ENCODE assay signal across 8 cellular contexts in the genomic region with DNA sequence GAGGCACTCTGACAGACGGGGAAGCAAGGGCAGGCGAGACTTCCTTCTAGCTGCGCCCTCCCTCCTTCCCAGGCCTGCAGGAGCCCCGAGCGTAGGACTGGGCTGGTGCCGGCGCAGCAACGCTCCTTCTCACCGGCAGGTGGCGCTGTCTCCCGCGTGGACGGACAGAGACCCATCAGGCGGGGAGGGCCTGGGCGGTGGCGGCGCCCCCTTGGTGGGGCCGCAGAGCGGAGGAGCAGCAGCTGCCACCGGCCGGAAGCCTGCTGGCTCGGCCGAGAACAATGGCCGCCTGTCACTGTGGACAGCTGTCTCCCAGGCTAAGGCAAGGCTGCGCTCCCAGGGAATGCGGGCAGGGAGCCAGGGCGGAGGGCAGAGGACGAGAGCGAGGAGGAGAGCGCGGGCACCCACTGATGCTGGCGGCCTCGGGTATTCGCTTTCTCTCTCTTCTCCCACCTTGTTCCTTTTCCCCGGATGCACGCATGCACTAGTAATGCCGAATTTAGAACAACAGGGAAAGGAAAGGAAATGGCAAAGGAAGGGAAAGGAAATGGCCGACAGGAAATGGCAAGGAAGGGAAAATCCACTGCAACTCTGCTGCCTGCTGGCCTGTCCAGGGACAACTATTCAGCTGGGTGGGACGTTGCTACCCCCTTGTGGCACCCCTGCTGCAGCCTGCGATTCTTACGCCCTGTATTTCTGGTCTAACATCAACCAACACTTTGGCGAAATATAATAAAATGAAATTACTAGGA. TPM values are rescaled to one million over a fixed set of nuclear protein-coding genes. Genes with fewer than 3 reads are reported as not detected.
DNase-seq lines count a peak whose midpoint lies in the region; ATAC-seq lines count a peak whose summit lies in the region.

No MANE protein-coding gene starts in this region.

- H3K27me3 Mint-ChIP-seq in activated T-helper 2 cell treated with anti-CD3 and anti-CD28 coated beads, Interferon-gamma antibody, Interleukin-2, Interleukin-4, amounts not matched to agents 10 μg/mL and 5 μg/mL and 100 μg/mL, durations not matched to agents 14 hours and 24 hours and 36 hours (ENCODE audit: low read depth) = no peaks in the 10 kb centered on the region
- H3K27me3 Mint-ChIP-seq in natural killer cell treated with Interleukin-12 subunit alpha and Interleukin-12 subunit beta and Interleukin-15 and Interleukin-18, amount 100 ng/mL, for 72 hours = no peaks in the 10 kb centered on the region

- intact Hi-C loops in activated T-helper 2 cell treated with anti-CD3 and anti-CD28 coated beads, Interferon-gamma antibody, Interleukin-2, Interleukin-4, amounts not matched to agents 10 μg/mL and 5 μg/mL and 100 μg/mL, durations not matched to agents 14 hours and 24 hours and 36 hours (cut with micrococcal nuclease) = loop anchor here (2.0 kb wide), 2 partner anchors 15 to 225 kb away; partner anchors contain the start of gene PPM1F

- peak overlapping the region; percentile 70 for H3K27ac Mint-ChIP-seq in activated T-helper 2 cell treated with anti-CD3 and anti-CD28 coated beads, Interferon-gamma antibody, Interleukin-2, Interleukin-4, amounts not matched to agents 10 μg/mL and 5 μg/mL and 100 μg/mL, durations not matched to agents 14 hours and 24 hours and 36 hours
- H3K27ac Mint-ChIP-seq in natural killer cell treated with Interleukin-12 subunit alpha and Interleukin-12 subunit beta and Interleukin-15 and Interleukin-18, amount 100 ng/mL, for 72 hours = peak overlapping the region; percentile 88 to 90

- peak overlapping the region; percentile 78 for H3K4me3 Mint-ChIP-seq in activated T-helper 2 cell treated with anti-CD3 and anti-CD28 coated beads, Interferon-gamma antibody, Interleukin-2, Interleukin-4, amounts not matched to agents 10 μg/mL and 5 μg/mL and 100 μg/mL, durations not matched to agents 14 hours and 24 hours and 36 hours (ENCODE audit: low read depth)
- H3K4me3 Mint-ChIP-seq in natural killer cell treated with Interleukin-12 subunit alpha and Interleukin-12 subunit beta and Interleukin-15 and Interleukin-18, amount 100 ng/mL, for 72 hours = peak overlapping the region; percentile 88

- DNase-seq in DMS114 treated with DMSO at 0.1 percent for 48 hours (lab: John Stamatoyannopoulos, UW; ENCODE audit: unreplicated experiment) (peak; percentile 74), Kasumi-1 (lab: John Stamatoyannopoulos, UW) (peak; percentile 89 to 95), RPMI7951 (ENCODE audit: low read depth) (peak; percentile 84), fibroblast of peridontal ligament (ENCODE audit: extremely low read depth) (peak; percentile 86)
- peak; percentile 86 for DNase-seq in activated T-helper 2 cell treated with anti-CD3 and anti-CD28 coated beads, Interferon-gamma antibody, Interleukin-2, Interleukin-4, amounts not matched to agents 10 μg/mL and 5 μg/mL and 100 μg/mL, durations not matched to agents 14 hours and 24 hours and 36 hours (ENCODE audit: low spot score)
- DNase-seq in natural killer cell treated with Interleukin-12 subunit alpha and Interleukin-12 subunit beta and Interleukin-15 and Interleukin-18, amount 100 ng/mL, for 72 hours (ENCODE audit: low spot score) = peak; percentile 94
- peak; percentile 71 to 89 (median 85) for DNase-seq in stimulated activated naive CD4-positive, alpha-beta T cell (lab: John Stamatoyannopoulos, UW)

- peak; percentile 90 for ATAC-seq in GM21786 (IDR thresholded peaks at IDR 0.05; ENCODE audit: unreplicated experiment)
- ATAC-seq in natural killer cell treated with Interleukin-12 subunit alpha and Interleukin-12 subunit beta and Interleukin-15 and Interleukin-18, amount 100 ng/mL, for 72 hours = peak; percentile 96 to 97

- H3K36me3 Mint-ChIP-seq in activated T-helper 2 cell treated with anti-CD3 and anti-CD28 coated beads, Interferon-gamma antibody, Interleukin-2, Interleukin-4, amounts not matched to agents 10 μg/mL and 5 μg/mL and 100 μg/mL, durations not matched to agents 14 hours and 24 hours and 36 hours (ENCODE audit: low read depth) = peaks cover 9% of the 10 kb centered on the region
- H3K36me3 Mint-ChIP-seq in natural killer cell treated with Interleukin-12 subunit alpha and Interleukin-12 subunit beta and Interleukin-15 and Interleukin-18, amount 100 ng/mL, for 72 hours = no peaks in the 10 kb centered on the region

- no peaks in the 10 kb centered on the region for H3K9me3 Mint-ChIP-seq in activated T-helper 2 cell treated with anti-CD3 and anti-CD28 coated beads, Interferon-gamma antibody, Interleukin-2, Interleukin-4, amounts not matched to agents 10 μg/mL and 5 μg/mL and 100 μg/mL, durations not matched to agents 14 hours and 24 hours and 36 hours
- no peaks in the 10 kb centered on the region for H3K9me3 Mint-ChIP-seq in natural killer cell treated with Interleukin-12 subunit alpha and Interleukin-12 subunit beta and Interleukin-15 and Interleukin-18, amount 100 ng/mL, for 72 hours

- H3K4me1 Mint-ChIP-seq in activated T-helper 2 cell treated with anti-CD3 and anti-CD28 coated beads, Interferon-gamma antibody, Interleukin-2, Interleukin-4, amounts not matched to agents 10 μg/mL and 5 μg/mL and 100 μg/mL, durations not matched to agents 14 hours and 24 hours and 36 hours (ENCODE audit: low read depth) = peaks cover 38% of the 10 kb centered on the region
- H3K4me1 Mint-ChIP-seq in natural killer cell treated with Interleukin-12 subunit alpha and Interleukin-12 subunit beta and Interleukin-15 and Interleukin-18, amount 100 ng/mL, for 72 hours (ENCODE audit: low read depth in 2 of 2) = peaks cover 33 to 36% of the 10 kb centered on the region in 2 donors

RNA-seq across cellular contexts. Expression of gene PPM1F, which starts 14.4 kb away (rescaled TPM):
- 13.5 and 21.7 TPM in 2 replicates for total RNA-seq in RPMI7951 (2014; rRNA removed; shearing (Covaris generic))
- 26.4 and 31.4 TPM in 2 replicates for total RNA-seq in activated T-helper 2 cell treated with anti-CD3 and anti-CD28 coated beads, Interferon-gamma antibody, Interleukin-2, Interleukin-4, amounts not matched to agents 10 μg/mL and 5 μg/mL and 100 μg/mL, durations not matched to agents 14 hours and 24 hours and 36 hours
- 10 to 100 TPM; 28.8 to 36.0 TPM for total RNA-seq in natural killer cell treated with Interleukin-12 subunit alpha and Interleukin-12 subunit beta and Interleukin-15 and Interleukin-18, amount 100 ng/mL, for 72 hours

RNA-seq across cellular contexts. Expression of gene TOP3B, which starts 44.3 kb away (rescaled TPM):
- total RNA-seq in RPMI7951 (2014; rRNA removed; shearing (Covaris generic)) = 12.6 and 13.3 TPM in 2 replicates
- 40.9 and 46.7 TPM in 2 replicates for total RNA-seq in activated T-helper 2 cell treated with anti-CD3 and anti-CD28 coated beads, Interferon-gamma antibody, Interleukin-2, Interleukin-4, amounts not matched to agents 10 μg/mL and 5 μg/mL and 100 μg/mL, durations not matched to agents 14 hours and 24 hours and 36 hours
- total RNA-seq in natural killer cell treated with Interleukin-12 subunit alpha and Interleukin-12 subunit beta and Interleukin-15 and Interleukin-18, amount 100 ng/mL, for 72 hours = 10 to 100 TPM; 45.3 to 83.5 TPM

Comparison
In these comparisons a context has a peak if more than half of its experiments do, and no peak if none do; other contexts are left out.
1. Peak in every context shown above with its lines: DNase-seq and ATAC-seq.